1 cellular context compared by ENCODE assay signal in the genomic region with DNA sequence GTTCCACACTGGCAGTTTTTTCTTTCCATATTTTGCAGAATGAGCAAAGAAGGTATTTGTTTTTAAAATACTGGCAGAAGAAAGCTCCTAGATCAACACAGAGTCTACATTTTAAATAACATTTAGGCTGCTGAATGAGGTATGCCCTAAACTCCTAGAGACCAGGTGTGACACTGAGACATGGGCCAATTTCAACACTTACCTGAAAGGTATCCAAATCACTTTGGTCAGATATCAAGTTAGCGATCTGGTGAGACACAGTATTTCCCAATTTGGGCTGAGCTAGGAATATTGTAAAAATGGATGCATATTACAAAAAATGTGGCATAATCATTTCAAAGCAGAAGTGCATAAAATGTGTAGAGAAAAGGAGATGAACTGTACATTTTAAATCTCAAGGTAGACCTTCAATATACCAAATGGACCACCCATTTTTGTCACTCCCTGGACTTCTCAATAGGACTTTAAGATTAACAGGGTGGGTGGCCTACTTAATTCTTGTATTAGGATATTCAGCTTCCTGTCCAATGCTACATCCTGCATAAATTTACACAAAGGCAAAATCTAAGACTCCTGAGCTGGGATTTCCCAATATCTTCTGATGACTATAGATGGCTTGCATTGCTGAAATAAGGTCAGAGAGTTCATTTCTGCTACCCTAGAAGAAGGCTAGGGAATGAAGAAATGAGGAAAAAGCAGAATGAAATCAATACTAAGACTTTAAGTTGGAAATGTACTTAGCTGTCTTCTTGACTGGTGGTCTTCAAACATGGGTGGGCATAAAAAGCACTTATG.
TF ChIP-seq lines count a peak whose summit lies in the region.

No MANE protein-coding gene starts in this region.

TF ChIP-seq in GM23338, 12 proteins besides CTCF, POLR2A, EP300 and RAD21 (continued from another document):
- TF ChIP-seq REST (IDR thresholded peaks at IDR 0.05; ENCODE audit: unreplicated experiment) = no peak
- no peak for TF ChIP-seq EZH2 (IDR thresholded peaks at IDR 0.05; ENCODE audit: low read depth, unreplicated experiment)
